Comparison of ENCODE assay signal across 8 cellular contexts in genomic region chr13:95404141-95404882, GRCh38.
A peak's percentile ranks its signal among the peaks of the same experiment; 100 is the strongest.
DNase-seq lines count a peak whose midpoint lies in the region; ATAC-seq and TF ChIP-seq lines count a peak whose summit lies in the region.

No MANE protein-coding gene starts in this region.

- TF ChIP-seq POLR2A in erythroblast (IDR thresholded peaks at IDR 0.05; ENCODE audit: low read length), result no peak

- no peak overlapping the region for H3K27ac Mint-ChIP-seq in Caco-2 (ENCODE audit: unreplicated experiment)

- POLR2A ChIA-PET in Caco-2 (lab: Charles Lee), result no interaction called here
- POLR2A ChIA-PET in OCI-LY7 (lab: Charles Lee), result no interaction called here

- BruUV-seq in Caco-2 (replicated peaks; lab: Mats Ljungman, UMichigan) (no TSS peak), OCI-LY7 (replicated peaks; lab: Mats Ljungman, UMichigan) (no TSS peak)

- H3K4me3 ChIP-seq in Caco-2 (ENCODE audit: low read depth, low read length), result peak overlapping the region; percentile 32
- no peak overlapping the region for H3K4me3 ChIP-seq in OCI-LY7 (ENCODE audit: low read depth, low read length, poor library complexity, severe bottlenecking)
- no peak overlapping the region for H3K4me3 ChIP-seq in mucosa of descending colon

- H2AFZ ChIP-seq in OCI-LY7 (ENCODE audit: low read length), result peak overlapping the region; percentile 85; the same call in 1 of the 2 replicates

- H3K27me3 ChIP-seq in Caco-2 (replicated peaks; ENCODE audit: control insufficient read depth, insufficient read depth, low read length), result no peaks in the 10 kb centered on the region

- peak; percentile 83 to 87 for DNase-seq in Caco-2
- peak; percentile 78 for DNase-seq in GM20000 (ENCODE audit: low spot score)
- peak; percentile 84 for DNase-seq in HPDE6-E6E7 (ENCODE audit: extremely low spot score)
- DNase-seq in OCI-LY7 (ENCODE audit: low spot score), result peak; percentile 63
- peak; percentile 65 for DNase-seq in activated T-cell treated with anti-CD3 and anti-CD28 coated beads for 4 hours
- peak; percentile 81 to 90 for DNase-seq in erythroblast (lab: John Stamatoyannopoulos, UW)
- DNase-seq in mucosa of descending colon, result peak; percentile 81 to 88 (median 82)
- peak; percentile 54 to 64 for DNase-seq in stimulated activated CD8-positive, alpha-beta memory T cell treated with anti-CD3 and anti-CD28 coated beads, Interleukin-2, amount 100 ng/mL, for 48 hours (ENCODE audit: low read depth in 2 of 2)

- H4K20me1 ChIP-seq in OCI-LY7 (ENCODE audit: insufficient read depth, low read length), result no peaks in the 10 kb centered on the region

- H3K27ac ChIP-seq in OCI-LY7 (ENCODE audit: low read depth, low read length, poor library complexity, severe bottlenecking), result no peak overlapping the region

- no peaks in the 10 kb centered on the region for H3K36me3 Mint-ChIP-seq in Caco-2 (ENCODE audit: insufficient read depth, unreplicated experiment)

- H3K36me3 ChIP-seq in Caco-2 (ENCODE audit: control insufficient read depth, insufficient read depth, low read length) (no peaks in the 10 kb centered on the region), OCI-LY7 (ENCODE audit: insufficient read depth, low read length) (no peaks in the 10 kb centered on the region), mucosa of descending colon (ENCODE audit: low read depth) (no peaks in the 10 kb centered on the region)

- CTCF ChIA-PET in Caco-2 (lab: Charles Lee) (interaction anchor here (0.5 to 3.8 kb wide), 33 partner anchors 8 to 784 kb away, joined by 3 to 73 read pairs (median 4); partner anchors contain the start of gene ABCC4), OCI-LY7 (lab: Charles Lee; ENCODE audit: unreplicated experiment) (interaction anchor here (0.6 to 1.0 kb wide), 3 partner anchors 24 to 214 kb away, joined by 3 to 4 read pairs (median 3); no protein-coding TSS in a partner anchor)

- ATAC-seq in mucosa of descending colon, result peak; percentile 96

- intact Hi-C loops in Caco-2 (cut with micrococcal nuclease; ENCODE audit: unreplicated experiment) (loop anchor here (1.0 to 5.0 kb wide), 7 partner anchors 24 to 784 kb away; partner anchors contain the start of gene ABCC4), OCI-LY7 (cut with micrococcal nuclease; ENCODE audit: unreplicated experiment) (loop anchor here (1.0 to 5.0 kb wide), 3 partner anchors 102 to 730 kb away; partner anchors contain the start of gene ABCC4), mucosa of descending colon (cut with DNase I, micrococcal nuclease) (loop anchor here in 1 of 2 donors (5.0 kb wide), 1 partner anchor 212 kb away; no protein-coding TSS in a partner anchor)

- H3K9me3 ChIP-seq in Caco-2 (no peaks in the 10 kb centered on the region), OCI-LY7 (ENCODE audit: low read length) (no peaks in the 10 kb centered on the region), mucosa of descending colon (no peaks in the 10 kb centered on the region)

- 0 out of 2 replicates have a peak overlapping the region, but pooled peaks have one; percentile 14 for H3K4me2 ChIP-seq in OCI-LY7 (ENCODE audit: low read length)

- H3K4me3 Mint-ChIP-seq in Caco-2 (ENCODE audit: unreplicated experiment), result peak overlapping the region; percentile 73

- no peaks in the 10 kb centered on the region for H3K9me3 Mint-ChIP-seq in Caco-2 (ENCODE audit: unreplicated experiment)

- no peaks in the 10 kb centered on the region for H3K79me2 ChIP-seq in OCI-LY7 (ENCODE audit: insufficient read depth, low read depth, low read length)

- peaks cover 6% of the 10 kb centered on the region for H3K4me1 Mint-ChIP-seq in Caco-2 (ENCODE audit: low read depth, unreplicated experiment)

- H3K27me3 Mint-ChIP-seq in Caco-2 (ENCODE audit: insufficient read depth, unreplicated experiment), result no peaks in the 10 kb centered on the region

- peak; percentile 91 for TF ChIP-seq CTCF in Caco-2 (IDR thresholded peaks at IDR 0.05; ENCODE audit: insufficient read depth in 1 of 2, low read depth in 1 of 2, low read length in 1 of 2, severe bottlenecking in 1 of 2, unreplicated experiment in 1 of 2)
- peak; percentile 78 for TF ChIP-seq CTCF in GM20000 (IDR thresholded peaks at IDR 0.05; ENCODE audit: extremely low read depth, missing control alignments)
- TF ChIP-seq CTCF in OCI-LY7 (conservative IDR thresholded peaks at IDR 0.05; ENCODE audit: low read length), result peak; percentile 82
- peak; percentile 78 for TF ChIP-seq CTCF in mucosa of descending colon (IDR thresholded peaks at IDR 0.05)

- no peaks in the 10 kb centered on the region; the same call in 1 of the 2 replicates for H3K4me1 ChIP-seq in Caco-2
- H3K4me1 ChIP-seq in OCI-LY7 (ENCODE audit: insufficient read depth, low read length, poor library complexity, severe bottlenecking), result peaks cover 8% of the 10 kb centered on the region
- no peaks in the 10 kb centered on the region for H3K4me1 ChIP-seq in mucosa of descending colon (ENCODE audit: low read depth)

- no peaks in the 10 kb centered on the region for H3K9me2 ChIP-seq in OCI-LY7 (ENCODE audit: insufficient read depth, low read length)
